ENCODE assay signal across 9 cellular contexts in the genomic region with DNA sequence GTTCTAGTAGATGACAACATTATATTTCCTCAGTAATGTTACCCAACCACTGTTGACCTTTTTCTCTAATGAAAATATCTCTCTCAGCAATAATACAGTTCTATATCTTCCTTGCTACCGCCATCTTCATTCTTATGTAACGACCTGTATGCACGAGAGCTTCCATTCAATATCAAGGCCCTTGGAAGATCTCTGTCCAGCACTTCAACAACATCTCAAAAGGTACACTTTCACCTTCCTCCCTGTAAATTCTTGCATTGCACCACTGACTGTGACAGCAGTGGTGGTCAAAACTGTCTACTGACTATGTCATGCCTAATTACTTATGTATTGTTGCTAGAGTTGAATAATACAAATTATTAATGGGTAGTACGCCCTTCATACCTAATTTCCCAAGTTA.
"Had no signal": no experiment of that assay in that cellular context is flagged by ENCODE, and none has a peak within 500 bp of the region (broad histone marks: within the 10 kb centered on the region; RNA-seq: fewer than 3 reads in every experiment).

No MANE protein-coding gene starts in this region.

- H3K4me1 Mint-ChIP-seq: IgD-negative memory B cell had no signal

- H3K4me3 ChIP-seq: GM23338, HAP-1, K562 had no signal

- H3K4me3 Mint-ChIP-seq: GM23338, HFFc6, IgD-negative memory B cell had no signal

- H3K27ac Mint-ChIP-seq: GM23338, HFFc6, IgD-negative memory B cell had no signal

- H3K9me3 ChIP-seq: HAP-1 had no signal

- H3K4me1 ChIP-seq: HAP-1 had no signal

- ATAC-seq: GM23338, HepG2, K562 had no signal

- H3K9me3 Mint-ChIP-seq: GM23338, HFFc6, IgD-negative memory B cell had no signal

- H3K27ac ChIP-seq: HL-60 had no signal

- H3K4me2 ChIP-seq: GM23338 had no signal

- H2AFZ ChIP-seq: GM23338 had no signal

- H3K36me3 Mint-ChIP-seq: IgD-negative memory B cell had no signal

- H3K36me3 ChIP-seq: HAP-1 had no signal

- DNase-seq: H7, HFFc6, KG1 had no signal
